ENCODE assay signal across 19 cellular contexts in genomic region chr5:113215401-113216060, GRCh38.
DNase-seq lines count a peak whose midpoint lies in the region; ATAC-seq and TF ChIP-seq lines count a peak whose summit lies in the region.
"Had no signal": no experiment of that assay in that cellular context is flagged by ENCODE, and none has a peak within 500 bp of the region (broad histone marks: within the 10 kb centered on the region; RNA-seq: fewer than 3 reads in every experiment).

No MANE protein-coding gene starts in this region.

- H3K4me1 ChIP-seq in osteoblast (ENCODE audit: insufficient read depth, low read length), result no peaks in the 10 kb centered on the region
- H3K4me1 ChIP-seq in hepatocyte (ENCODE audit: insufficient read depth), result peaks cover 42% of the 10 kb centered on the region
- H3K4me1 ChIP-seq: colonic mucosa had no signal

- no peaks in the 10 kb centered on the region for H3K36me3 ChIP-seq in osteoblast (ENCODE audit: insufficient read depth, low read length)
- no peaks in the 10 kb centered on the region for H3K36me3 ChIP-seq in hepatocyte (replicated peaks; ENCODE audit: insufficient read depth, low read depth)
- H3K36me3 ChIP-seq: colonic mucosa had no signal

- in situ Hi-C loops in astrocyte of the cerebellum (cut with HindIII; ENCODE audit: low sequenced_read_pairs), result no loop called here

- DNase-seq in AG10803 (ENCODE audit: low read depth), result peak; percentile 14
- DNase-seq in M059J (ENCODE audit: low read depth), result peak; percentile 53
- DNase-seq in astrocyte of the cerebellum (ENCODE audit: low read depth), result peak; percentile 64
- DNase-seq in osteoblast (ENCODE audit: insufficient read length, low spot score, missing footprints), result peak; percentile 46
- no peak for DNase-seq in occipital lobe (lab: John Stamatoyannopoulos, UW)
- no peak for DNase-seq in stimulated activated naive CD8-positive, alpha-beta T cell treated with anti-CD3 and anti-CD28 coated beads, Interleukin-15, Interleukin-2, amounts not matched to agents 100 U/mL and 50 U/mL, for 24 hours
- no peak for DNase-seq in 8988T
- no peak for DNase-seq in hepatocyte (ENCODE audit: low spot score)
- DNase-seq: activated CD4-positive, alpha-beta T cell treated with anti-CD3 and anti-CD28 coated beads for 36 hours; activated T-cell treated with anti-CD3 and anti-CD28 coated beads, Interleukin-2, amount 50 U/mL, for 72 hours; colonic mucosa; glutamatergic neuron; MM.1S; mucosa of descending colon; NCI-H1694; NCI-H345; stimulated activated CD4-positive, alpha-beta T cell treated with anti-CD3 and anti-CD28 coated beads, Interleukin-12 subunit alpha, Interleukin-12 subunit beta, amount 100 ng/mL, for 4 hours had no signal

- H3K9me2 ChIP-seq in hepatocyte (replicated peaks; ENCODE audit: insufficient read depth), result no peaks in the 10 kb centered on the region

- ATAC-seq in stimulated activated naive CD8-positive, alpha-beta T cell treated with anti-CD3 and anti-CD28 coated beads, Interleukin-15, Interleukin-2, amounts not matched to agents 100 U/mL and 50 U/mL, for 24 hours, result no peak
- ATAC-seq: left lobe of liver, mucosa of descending colon, Right ventricle myocardium inferior had no signal

- H3K4me2 ChIP-seq in osteoblast (ENCODE audit: insufficient read depth, low read length) (no peak overlapping the region), hepatocyte (no peak overlapping the region)

- WGBS in hepatocyte (ENCODE audit: low lambda C conversion rate, missing lambda C conversion rate), result 79% methylated on average over 9 of the region's 9 CpGs

- no peaks in the 10 kb centered on the region for H3K79me2 ChIP-seq in osteoblast (ENCODE audit: insufficient read depth, low read length)
- peaks cover 41% of the 10 kb centered on the region for H3K79me2 ChIP-seq in hepatocyte

- H3K27me3 ChIP-seq in osteoblast (ENCODE audit: insufficient read depth, low read length) (no peaks in the 10 kb centered on the region), hepatocyte (no peaks in the 10 kb centered on the region)
- H3K27me3 ChIP-seq: colonic mucosa had no signal

- H3K9me3 ChIP-seq in osteoblast (ENCODE audit: low read depth, low read length) (no peaks in the 10 kb centered on the region), hepatocyte (ENCODE audit: low read depth) (no peaks in the 10 kb centered on the region)
- H3K9me3 ChIP-seq: colonic mucosa, mucosa of descending colon had no signal

- H3K4me3 ChIP-seq in AG10803 (ENCODE audit: low read length), result no peak overlapping the region
- no peak overlapping the region for H3K4me3 ChIP-seq in astrocyte of the cerebellum (ENCODE audit: low read depth, low read length)
- H3K4me3 ChIP-seq in osteoblast (ENCODE audit: insufficient read depth, low read length), result no peak overlapping the region
- H3K4me3 ChIP-seq in hepatocyte, result no peak overlapping the region
- H3K4me3 ChIP-seq: colonic mucosa, mucosa of descending colon had no signal

- H2AFZ ChIP-seq in osteoblast (ENCODE audit: low read length) (no peak overlapping the region), hepatocyte (no peak overlapping the region)

- no peak for TF ChIP-seq CTCF in AG10803 (conservative IDR thresholded peaks at IDR 0.05; ENCODE audit: low read length)
- TF ChIP-seq CTCF in astrocyte of the cerebellum (IDR thresholded peaks at IDR 0.05; ENCODE audit: low read depth, low read length, missing control alignments), result no peak
- TF ChIP-seq CTCF in osteoblast (IDR thresholded peaks at IDR 0.05; ENCODE audit: extremely low read depth, low read depth, low read length), result no peak
- no peak for TF ChIP-seq CTCF in hepatocyte (IDR thresholded peaks at IDR 0.05; ENCODE audit: poor library complexity)

- no peak overlapping the region for H3K27ac ChIP-seq in osteoblast (ENCODE audit: low read depth, low read length)
- H3K27ac ChIP-seq in hepatocyte, result no peak overlapping the region
- H3K27ac ChIP-seq: colonic mucosa had no signal

- H4K20me1 ChIP-seq in osteoblast (ENCODE audit: insufficient read depth, low read length) (no peaks in the 10 kb centered on the region), hepatocyte (ENCODE audit: insufficient read depth, poor library complexity, severe bottlenecking) (no peaks in the 10 kb centered on the region)

Comparison
In these comparisons a context has a peak if more than half of its experiments do, and no peak if none do; other contexts are left out.
1. DNase-seq: peak in AG10803 (single experiment), M059J (single experiment), astrocyte of the cerebellum (single experiment) and osteoblast (single experiment); none in occipital lobe (single experiment), stimulated activated naive CD8-positive, alpha-beta T cell treated with anti-CD3 and anti-CD28 coated beads, Interleukin-15, Interleukin-2, amounts not matched to agents 100 U/mL and 50 U/mL, for 24 hours (single experiment), 8988T (single experiment) and hepatocyte (single experiment).